In genomic region chr16:9089660-9090059, GRCh38 we compare ENCODE assay signal across 9 cellular contexts. TPM values are rescaled to one million over a fixed set of nuclear protein-coding genes. Genes with fewer than 3 reads are reported as not detected.
DNase-seq lines count a peak whose midpoint lies in the region; ATAC-seq and TF ChIP-seq lines count a peak whose summit lies in the region.
"Had no signal": no experiment of that assay in that cellular context is flagged by ENCODE, and none has a peak within 500 bp of the region (broad histone marks: within the 10 kb centered on the region; RNA-seq: fewer than 3 reads in every experiment).

No MANE protein-coding gene starts in this region.

- 79 to 89% methylated on average over 1 to 4 of the region's 6 CpGs for WGBS in endodermal cell (ENCODE audit: insufficient coverage in 1 of 2, insufficient read length in 1 of 2), 2 experiments
- no CpG with 5 or more reads among the region's 6 CpGs for WGBS in trophoblast cell (ENCODE audit: extremely low coverage, insufficient coverage, insufficient read length)

- H3F3A ChIP-seq in OCI-LY1 (ENCODE audit: insufficient read depth, low read length): no peaks in the 10 kb centered on the region

- no peak overlapping the region for H2BK120ac ChIP-seq in trophoblast cell (ENCODE audit: insufficient read depth, low read length, poor library complexity)

- DNase-seq in CD8-positive, alpha-beta memory T cell: no peak
- DNase-seq in endodermal cell (no peak), trophoblast cell (no peak), germinal center (ENCODE audit: low spot score) (no peak), NCI-H1105 treated with DMSO at 0.1 percent for 48 hours (lab: John Stamatoyannopoulos, UW) (no peak)
- DNase-seq: foreskin keratinocyte had no signal

- no peak overlapping the region for H3K14ac ChIP-seq in trophoblast cell (ENCODE audit: low read length)

- H3K4me1 Mint-ChIP-seq in CD8-positive, alpha-beta memory T cell: peaks cover 24 to 28% (median 26%) of the 10 kb centered on the region in 3 donors
- H3K4me1 Mint-ChIP-seq in endodermal cell: peaks cover 16% of the 10 kb centered on the region

- peak overlapping the region; percentile 81 to 90 (median 88) for H3K4me3 Mint-ChIP-seq in CD8-positive, alpha-beta memory T cell
- peak overlapping the region; percentile 91 for H3K4me3 Mint-ChIP-seq in endodermal cell

- no peaks in the 10 kb centered on the region for H3K9me3 ChIP-seq in CD8-positive, alpha-beta memory T cell (ENCODE audit: low read length)
- H3K9me3 ChIP-seq in OCI-LY1 (ENCODE audit: low read length) (peaks cover 6% of the 10 kb centered on the region), endodermal cell (ENCODE audit: control insufficient read depth, low read length) (no peaks in the 10 kb centered on the region), trophoblast cell (ENCODE audit: insufficient read depth, low read depth, low read length) (peaks cover 2% of the 10 kb centered on the region)

- no peak overlapping the region for H3K4ac ChIP-seq in trophoblast cell (ENCODE audit: low read depth, low read length)

- H3K18ac ChIP-seq in trophoblast cell (ENCODE audit: low read length): no peak overlapping the region

- H3K27ac Mint-ChIP-seq in CD8-positive, alpha-beta memory T cell: peak overlapping the region in 7 of 8 donors; percentile 82 to 95 (median 87)
- H3K27ac Mint-ChIP-seq in endodermal cell: peak overlapping the region; percentile 56

- no peaks in the 10 kb centered on the region for H4K20me1 ChIP-seq in OCI-LY1 (ENCODE audit: insufficient read depth, low read length)

- peaks cover 0 to 6% of the 10 kb centered on the region in 2 donors for H3K27me3 Mint-ChIP-seq in CD8-positive, alpha-beta memory T cell
- H3K27me3 Mint-ChIP-seq in endodermal cell (ENCODE audit: insufficient read depth): peaks cover 2% of the 10 kb centered on the region

- H3K79me1 ChIP-seq in trophoblast cell (ENCODE audit: low read length): peaks cover 19% of the 10 kb centered on the region

- no peaks in the 10 kb centered on the region for H3K27me3 ChIP-seq in CD8-positive, alpha-beta memory T cell (ENCODE audit: insufficient read depth, low read length, poor library complexity, severe bottlenecking)
- H3K27me3 ChIP-seq in OCI-LY1 (ENCODE audit: insufficient read depth, low read length): no peaks in the 10 kb centered on the region
- H3K27me3 ChIP-seq in endodermal cell (ENCODE audit: control insufficient read depth, insufficient read depth, low read length, poor library complexity, severe bottlenecking): no peaks in the 10 kb centered on the region
- no peaks in the 10 kb centered on the region for H3K27me3 ChIP-seq in trophoblast cell (ENCODE audit: insufficient read depth, low read length)
- H3K27me3 ChIP-seq: foreskin keratinocyte had no signal

- TF ChIP-seq CTCF in OCI-LY1 (IDR thresholded peaks at IDR 0.05; ENCODE audit: low read length) (no peak), endodermal cell (conservative IDR thresholded peaks at IDR 0.05) (no peak)

- no peak overlapping the region for H3K23ac ChIP-seq in trophoblast cell (ENCODE audit: low read length)

- no peak overlapping the region for H3K27ac ChIP-seq in CD8-positive, alpha-beta memory T cell (ENCODE audit: low read depth, low read length)
- no peak overlapping the region for H3K27ac ChIP-seq in OCI-LY1 (ENCODE audit: low read depth, low read length, poor library complexity, severe bottlenecking)
- peak overlapping the region; percentile 68 for H3K27ac ChIP-seq in endodermal cell (ENCODE audit: low read depth, low read length)
- H3K27ac ChIP-seq in trophoblast cell (ENCODE audit: low read depth, low read length): no peak overlapping the region
- H3K27ac ChIP-seq: foreskin keratinocyte had no signal

- no peak overlapping the region for H4K12ac ChIP-seq in trophoblast cell (ENCODE audit: low read depth, low read length)

- no peak overlapping the region for H2AFZ ChIP-seq in OCI-LY1 (ENCODE audit: low read length)
- H2AFZ ChIP-seq in trophoblast cell (ENCODE audit: insufficient read depth, low read length, poor library complexity): no peak overlapping the region

- CTCF ChIA-PET in CD8-positive, alpha-beta memory T cell (lab: Charles Lee): interaction anchor here (4.0 kb wide), 1 partner anchor 13 kb away, joined by 27 read pairs; no protein-coding TSS in a partner anchor

- H4K8ac ChIP-seq in trophoblast cell (ENCODE audit: low read depth, low read length): peak overlapping the region; percentile 81

- H3K79me2 ChIP-seq in OCI-LY1 (ENCODE audit: insufficient read depth, low read length) (peaks cover 23% of the 10 kb centered on the region), trophoblast cell (ENCODE audit: control insufficient read depth, insufficient read depth, low read length, poor library complexity) (peaks cover 30% of the 10 kb centered on the region)

- H3K9me3 Mint-ChIP-seq in CD8-positive, alpha-beta memory T cell: peaks cover 0 to 2% (median 0%) of the 10 kb centered on the region in 5 donors
- no peaks in the 10 kb centered on the region for H3K9me3 Mint-ChIP-seq in endodermal cell

- H4K91ac ChIP-seq in trophoblast cell (ENCODE audit: low read depth, low read length): no peak overlapping the region

- no peak overlapping the region for H3K4me3 ChIP-seq in CD8-positive, alpha-beta memory T cell (ENCODE audit: low read length)
- H3K4me3 ChIP-seq in OCI-LY1 (ENCODE audit: low read depth, low read length, poor library complexity, severe bottlenecking) (peak overlapping the region; percentile 70), endodermal cell (ENCODE audit: low read length) (peak overlapping the region; percentile 86), trophoblast cell (ENCODE audit: low read depth, low read length) (no peak overlapping the region)

- no peak overlapping the region for H2BK5ac ChIP-seq in trophoblast cell (ENCODE audit: low read depth, low read length, poor library complexity)

- no peaks in the 10 kb centered on the region for H3K36me3 ChIP-seq in CD8-positive, alpha-beta memory T cell (ENCODE audit: insufficient read depth, low read length)
- H3K36me3 ChIP-seq in OCI-LY1 (ENCODE audit: insufficient read depth, low read length) (peaks cover 20% of the 10 kb centered on the region), endodermal cell (ENCODE audit: control insufficient read depth, insufficient read depth, low read length) (peaks cover 19% of the 10 kb centered on the region), trophoblast cell (ENCODE audit: control insufficient read depth in 1 of 2, insufficient read depth in 2 of 2, low read length in 2 of 2) (peaks cover 3 to 4% of the 10 kb centered on the region in 2 experiments)

- peaks cover 15 to 25% (median 16%) of the 10 kb centered on the region in 3 donors for H3K36me3 Mint-ChIP-seq in CD8-positive, alpha-beta memory T cell
- peaks cover 20% of the 10 kb centered on the region for H3K36me3 Mint-ChIP-seq in endodermal cell (ENCODE audit: low read depth)

- peaks cover 16% of the 10 kb centered on the region for H3K4me1 ChIP-seq in CD8-positive, alpha-beta memory T cell (ENCODE audit: insufficient read depth, low read length)
- peaks cover 27% of the 10 kb centered on the region for H3K4me1 ChIP-seq in OCI-LY1 (ENCODE audit: insufficient read depth, low read length, severe bottlenecking)
- no peaks in the 10 kb centered on the region for H3K4me1 ChIP-seq in endodermal cell (ENCODE audit: control insufficient read depth, insufficient read depth, low read length)
- H3K4me1 ChIP-seq in trophoblast cell (ENCODE audit: control insufficient read depth in 1 of 2, insufficient read depth in 2 of 2, low read length in 2 of 2): peaks cover 8 to 9% of the 10 kb centered on the region in 2 experiments

- no peaks in the 10 kb centered on the region for H3K9me2 ChIP-seq in OCI-LY1 (ENCODE audit: low read depth, low read length)

- H3K4me2 ChIP-seq in OCI-LY1 (ENCODE audit: low read length) (peak overlapping the region; percentile 75), trophoblast cell (ENCODE audit: low read length) (peak overlapping the region; percentile 91)

- H3K9ac ChIP-seq in OCI-LY1 (ENCODE audit: low read length) (peak overlapping the region; percentile 78; the same call in 1 of the 2 replicates), endodermal cell (ENCODE audit: extremely low read depth, low read length, poor library complexity, severe bottlenecking) (peak overlapping the region; percentile 70), trophoblast cell (ENCODE audit: low read length) (no peak overlapping the region)

- no peak overlapping the region for H2BK12ac ChIP-seq in trophoblast cell (ENCODE audit: low read length)

- ATAC-seq in HG02973 (IDR thresholded peaks at IDR 0.05; ENCODE audit: unreplicated experiment) (no peak), GM19351 (IDR thresholded peaks at IDR 0.05; ENCODE audit: unreplicated experiment) (no peak)
- ATAC-seq: foreskin keratinocyte had no signal

- POLR2A ChIA-PET in CD8-positive, alpha-beta memory T cell (lab: Charles Lee): interaction anchor here (0.6 to 1.0 kb wide), 2 partner anchors 35 to 80 kb away, joined by 3 read pairs; no protein-coding TSS in a partner anchor

- H2AK5ac ChIP-seq in trophoblast cell (ENCODE audit: low read length): no peak overlapping the region

RNA-seq across cellular contexts. Expression of gene HAPSTR1, which starts 1.8 kb away (rescaled TPM):
- total RNA-seq in CD8-positive, alpha-beta memory T cell: 10 to 100 TPM; 60.4 to 61.2 TPM
- polyA plus RNA-seq in CD8-positive, alpha-beta memory T cell: 21.3 TPM
- 10 to 100 TPM; 60.9 to 68.5 TPM for total RNA-seq in endodermal cell
- polyA plus RNA-seq in endodermal cell (2013, experiment 1 of 2): 34.8 TPM
- polyA plus RNA-seq in endodermal cell (2013, experiment 2 of 2): 35.4 TPM
- 60.4 and 60.6 TPM in 2 replicates for polyA plus RNA-seq in trophoblast cell (2013)

Comparison
In these comparisons a context has a peak if more than half of its experiments do, and no peak if none do; other contexts are left out.
1. H3K4me3 ChIP-seq: peak in OCI-LY1 (single experiment) and endodermal cell (single experiment); none in CD8-positive, alpha-beta memory T cell (single experiment) and trophoblast cell (single experiment).